7 cellular contexts compared by ENCODE assay signal in genomic region chr12:32365473-32366064, GRCh38. TPM values are rescaled to one million over a fixed set of nuclear protein-coding genes. Genes with fewer than 3 reads are reported as not detected.
DNase-seq lines count a peak whose midpoint lies in the region; ATAC-seq and TF ChIP-seq lines count a peak whose summit lies in the region.

No MANE protein-coding gene starts in this region.

- H3K4me1 ChIP-seq in liver (ENCODE audit: control insufficient read depth in 4 of 4, insufficient read depth in 4 of 4, low read length in 3 of 4) = peaks cover 0 to 8% (median 5%) of the 10 kb centered on the region in 4 donors

- H3K4me1 Mint-ChIP-seq in HFFc6 (ENCODE audit: low read depth) (peaks cover 10% of the 10 kb centered on the region), T-helper 17 cell (no peaks in the 10 kb centered on the region)

- H3K4me3 ChIP-seq in coronary artery = no peak overlapping the region
- no peak overlapping the region for H3K4me3 ChIP-seq in liver (ENCODE audit: low read depth in 1 of 3, low read length in 3 of 3)

- H3K9ac ChIP-seq in liver (ENCODE audit: low read depth in 1 of 2, low read length in 2 of 2) = no peak overlapping the region

- peak; percentile 97 to 98 for TF ChIP-seq RAD21 in liver (IDR thresholded peaks at IDR 0.05)

- 52% methylated on average over 5 of the region's 5 CpGs for WGBS in liver

- H3K4me3 Mint-ChIP-seq in HFFc6 = peak overlapping the region; percentile 64
- no peak overlapping the region for H3K4me3 Mint-ChIP-seq in T-helper 17 cell

- H3K9me3 ChIP-seq in T-helper 17 cell (ENCODE audit: control insufficient read depth, low read length, poor library complexity, severe bottlenecking) (no peaks in the 10 kb centered on the region), liver (ENCODE audit: control insufficient read depth in 4 of 4, low read length in 3 of 4) (no peaks in the 10 kb centered on the region)

- no peaks in the 10 kb centered on the region for H3K36me3 ChIP-seq in liver (ENCODE audit: control insufficient read depth in 4 of 4, insufficient read depth in 3 of 4, low read depth in 1 of 4, low read length in 3 of 4)

- DNase-seq in GF-D8 (lab: John Stamatoyannopoulos, UW) = peak; percentile 12
- DNase-seq in HFFc6 = peak; percentile 80
- DNase-seq in NCI-H2029 (lab: John Stamatoyannopoulos, UW) = peak; percentile 45
- DNase-seq in T-helper 17 cell = peak in 1 of 3 donors; percentile 15
- DNase-seq in coronary artery (ENCODE audit: low spot score) = no peak
- peak; percentile 43 for DNase-seq in stromal cell of bone marrow (ENCODE audit: low read depth)

- H3K27me3 Mint-ChIP-seq in HFFc6 (ENCODE audit: insufficient read depth) (no peaks in the 10 kb centered on the region), T-helper 17 cell (no peaks in the 10 kb centered on the region)

- ATAC-seq in T-helper 17 cell = peak; percentile 51

- TF ChIP-seq CTCF in HFFc6 (IDR thresholded peaks at IDR 0.05) = peak; percentile 92
- TF ChIP-seq CTCF in coronary artery (IDR thresholded peaks at IDR 0.05) = peak; percentile 56
- peak; percentile 87 for TF ChIP-seq CTCF in liver (IDR thresholded peaks at IDR 0.05; ENCODE audit: low read depth, low read length, missing input control)

- no peaks in the 10 kb centered on the region for H3K27me3 ChIP-seq in liver (ENCODE audit: control insufficient read depth in 4 of 4, insufficient read depth in 4 of 4, low read length in 3 of 4)

- H3K27ac Mint-ChIP-seq in HFFc6 = peak overlapping the region; percentile 37
- no peak overlapping the region for H3K27ac Mint-ChIP-seq in T-helper 17 cell

- H3K27ac ChIP-seq in coronary artery (no peak overlapping the region), liver (ENCODE audit: low read depth in 1 of 2, low read length in 2 of 2) (no peak overlapping the region)

- H3K9me3 Mint-ChIP-seq in HFFc6 = no peaks in the 10 kb centered on the region

- H3K36me3 Mint-ChIP-seq in HFFc6 (ENCODE audit: low read depth) (no peaks in the 10 kb centered on the region), T-helper 17 cell (ENCODE audit: low read depth) (no peaks in the 10 kb centered on the region)

TF ChIP-seq in liver, 16 proteins besides CTCF, POLR2A, EP300 and RAD21:
- TF ChIP-seq, protein P1, sequence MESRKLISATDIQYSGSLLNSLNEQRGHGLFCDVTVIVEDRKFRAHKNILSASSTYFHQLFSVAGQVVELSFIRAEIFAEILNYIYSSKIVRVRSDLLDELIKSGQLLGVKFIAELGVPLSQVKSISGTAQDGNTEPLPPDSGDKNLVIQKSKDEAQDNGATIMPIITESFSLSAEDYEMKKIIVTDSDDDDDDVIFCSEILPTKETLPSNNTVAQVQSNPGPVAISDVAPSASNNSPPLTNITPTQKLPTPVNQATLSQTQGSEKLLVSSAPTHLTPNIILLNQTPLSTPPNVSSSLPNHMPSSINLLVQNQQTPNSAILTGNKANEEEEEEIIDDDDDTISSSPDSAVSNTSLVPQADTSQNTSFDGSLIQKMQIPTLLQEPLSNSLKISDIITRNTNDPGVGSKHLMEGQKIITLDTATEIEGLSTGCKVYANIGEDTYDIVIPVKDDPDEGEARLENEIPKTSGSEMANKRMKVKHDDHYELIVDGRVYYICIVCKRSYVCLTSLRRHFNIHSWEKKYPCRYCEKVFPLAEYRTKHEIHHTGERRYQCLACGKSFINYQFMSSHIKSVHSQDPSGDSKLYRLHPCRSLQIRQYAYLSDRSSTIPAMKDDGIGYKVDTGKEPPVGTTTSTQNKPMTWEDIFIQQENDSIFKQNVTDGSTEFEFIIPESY (IDR thresholded peaks at IDR 0.05) = no peak
- TF ChIP-seq HNF4A (conservative IDR thresholded peaks at IDR 0.05) (no peak), EGR1 (IDR thresholded peaks at IDR 0.05; ENCODE audit: low read depth in 2 of 2) (no peak), TAF1 (conservative IDR thresholded peaks at IDR 0.05) (no peak), HNF4G (IDR thresholded peaks at IDR 0.05) (no peak), ATF3 (IDR thresholded peaks at IDR 0.05) (no peak), JUND (IDR thresholded peaks at IDR 0.05) (no peak), FOXA2 (IDR thresholded peaks at IDR 0.05) (no peak), GABPA (IDR thresholded peaks at IDR 0.05 in 1 of 2, conservative IDR thresholded peaks at IDR 0.05 in 1 of 2) (no peak), FOXA1 (IDR thresholded peaks at IDR 0.05) (no peak), REST (IDR thresholded peaks at IDR 0.05) (no peak), NR2F2 (IDR thresholded peaks at IDR 0.05) (no peak), RXRA (IDR thresholded peaks at IDR 0.05) (no peak), SP1 (IDR thresholded peaks at IDR 0.05) (no peak), YY1 (IDR thresholded peaks at IDR 0.05) (no peak)
- TF ChIP-seq, protein P2, sequence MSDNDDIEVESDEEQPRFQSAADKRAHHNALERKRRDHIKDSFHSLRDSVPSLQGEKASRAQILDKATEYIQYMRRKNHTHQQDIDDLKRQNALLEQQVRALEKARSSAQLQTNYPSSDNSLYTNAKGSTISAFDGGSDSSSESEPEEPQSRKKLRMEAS (IDR thresholded peaks at IDR 0.05) = no peak
TF ChIP-seq in liver: peak in this region for 0.

RNA-seq across cellular contexts. Expression of gene FGD4, which starts 33.8 kb away (rescaled TPM):
- total RNA-seq in HFFc6 (2021; fragmentation: NEBNext Ultra II Directional; extraction: Animal tissue kit (Norgen Biotek cat#: 25700)) = 1 to 10 TPM; 1.9 to 5.6 (median 4.8) TPM
- total RNA-seq in T-helper 17 cell = under 1 TPM; 0.91 to 0.94 TPM
- total RNA-seq in liver = 10 to 100 TPM in 1 of 2 donors, 1 to 10 TPM in 1; 6.8 to 26.4 TPM
- polyA plus RNA-seq in liver = 10 to 100 TPM in 1 of 2 donors, 1 to 10 TPM in 1; 3.8 to 11.2 TPM
